Comparison of ENCODE assay signal across 31 cellular contexts in the genomic region with DNA sequence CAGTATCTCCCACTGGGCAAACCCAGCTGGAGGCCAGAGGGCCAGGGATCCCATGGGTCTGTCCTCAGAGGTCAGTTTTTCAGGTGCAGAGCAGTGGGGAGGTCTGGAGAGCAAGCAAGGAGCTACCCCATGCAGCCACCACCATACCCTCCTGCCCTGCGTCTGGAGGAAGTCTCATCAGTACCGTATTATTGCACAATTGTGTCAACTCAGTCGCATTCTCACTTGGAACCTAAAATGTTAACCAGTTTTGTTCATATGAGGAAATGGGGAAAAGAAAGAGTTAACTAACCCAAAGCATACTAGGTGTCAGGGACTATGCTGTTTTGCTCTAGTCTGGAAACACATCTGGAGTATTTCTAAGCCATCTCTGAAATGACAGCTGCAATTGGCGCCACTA. TPM values are rescaled to one million over a fixed set of nuclear protein-coding genes. Genes with fewer than 3 reads are reported as not detected.
"Had no signal": no experiment of that assay in that cellular context is flagged by ENCODE, and none has a peak within 500 bp of the region (broad histone marks: within the 10 kb centered on the region; RNA-seq: fewer than 3 reads in every experiment).

No MANE protein-coding gene starts in this region.

- H3K36me3 ChIP-seq: ascending aorta, cardiac muscle cell, Peyer's patch, SJSA1 had no signal

- H3K27me3 ChIP-seq: ascending aorta, cardiac muscle cell, Peyer's patch, SJSA1 had no signal

- ATAC-seq: activated CD4-positive, alpha-beta T cell treated with anti-CD3 and anti-CD28 coated beads for 36 hours; activated CD4-positive, CD25-positive, alpha-beta regulatory T cell treated with anti-CD3 and anti-CD28 coated beads, Interleukin-2, amount 50 U/mL, for 24 hours; activated CD8-positive, alpha-beta T cell treated with anti-CD3 and anti-CD28 coated beads, Interleukin-2, amount 10 ng/mL, durations not matched to agents 7 days and 5 days; PC-3; WTC11 had no signal

- H3K9ac ChIP-seq: SK-N-SH had no signal

- H3K4me3 ChIP-seq: ascending aorta, cardiac muscle cell, Peyer's patch, SJSA1 had no signal

- H3K4me1 ChIP-seq: ascending aorta, Peyer's patch, SJSA1 had no signal

- H3K9me3 ChIP-seq: ascending aorta, Peyer's patch, SJSA1, SK-N-SH had no signal

- H3K4me2 ChIP-seq: SK-N-SH had no signal

- H3K27ac ChIP-seq: ascending aorta, cardiac muscle cell, Peyer's patch, SJSA1 had no signal

- DNase-seq: activated CD4-positive, alpha-beta T cell treated with anti-CD3 and anti-CD28 coated beads for 36 hours; activated CD4-positive, alpha-beta T cell treated with anti-CD3 and anti-CD28 coated beads, Interleukin-2, amount 10 ng/mL, durations not matched to agents 7 days and 5 days; activated CD4-positive, alpha-beta T cell treated with anti-CD3 and anti-CD28 coated beads, Interleukin-2, amount 50 U/mL, for 48 hours; activated CD8-positive, alpha-beta T cell treated with anti-CD3 and anti-CD28 coated beads, Interleukin-2, amount 10 ng/mL, durations not matched to agents 7 days and 5 days; activated gamma-delta T cell; activated naive CD4-positive, alpha-beta T cell treated with Interleukin-2 at 50 U/mL for 16 hours; activated naive CD8-positive, alpha-beta T cell treated with anti-CD3 and anti-CD28 coated beads, Interleukin-2, amount 10 ng/mL, durations not matched to agents 7 days and 5 days; activated T-cell treated with anti-CD3 and anti-CD28 coated beads, Interleukin-2, amount 50 U/mL, for 24 hours; amygdala; NCI-H1092 treated with DMSO at 0.1 percent for 48 hours; NCI-H1417; NCI-H146; NCI-H187; NCI-H2029 treated with DMSO at 0.1 percent for 48 hours; NCI-H2107; NCI-H226; NCI-H446 treated with DMSO at 0.1 percent for 48 hours; NK-92 treated with Interleukin-12 subunit alpha and Interleukin-12 subunit beta, amount 100 ng/mL, for 24 hours; PC-3; Peyer's patch; RPMI8226; SHP77 treated with DMSO at 0.1 percent for 48 hours; SK-N-SH had no signal

RNA-seq across cellular contexts. Expression of a gene that starts 17.0 kb away (rescaled TPM):
- total RNA-seq: MCF 10A had no signal

RNA-seq across cellular contexts. Expression of a gene that starts 20.3 kb away (rescaled TPM):
- total RNA-seq: activated CD4-positive, alpha-beta T cell treated with anti-CD3 and anti-CD28 coated beads for 36 hours; activated CD4-positive, alpha-beta T cell treated with anti-CD3 and anti-CD28 coated beads, Interleukin-2, amount 10 ng/mL, durations not matched to agents 7 days and 5 days; activated CD8-positive, alpha-beta T cell treated with anti-CD3 and anti-CD28 coated beads, Interleukin-2, amount 10 ng/mL, durations not matched to agents 7 days and 5 days; activated naive CD8-positive, alpha-beta T cell treated with anti-CD3 and anti-CD28 coated beads, Interleukin-2, amount 10 ng/mL, durations not matched to agents 7 days and 5 days; activated T-helper 2 cell treated with anti-CD3 and anti-CD28 coated beads, Interferon-gamma antibody, Interleukin-2, Interleukin-4, amounts not matched to agents 10 μg/mL and 5 μg/mL and 100 μg/mL, durations not matched to agents 14 hours and 24 hours and 36 hours; ascending aorta; cardiac muscle cell; MCF 10A; PC-3; Peyer's patch; SJSA1; WTC11 had no signal
- polyA plus RNA-seq: adipose tissue, SK-N-SH had no signal
